ENCODE assay signal across 8 cellular contexts in genomic region chr7:5694221-5694754, GRCh38.
A peak's percentile ranks its signal among the peaks of the same experiment; 100 is the strongest.
DNase-seq lines count a peak whose midpoint lies in the region; ATAC-seq and TF ChIP-seq lines count a peak whose summit lies in the region.

No MANE protein-coding gene starts in this region.

- peak; percentile 40 for ATAC-seq in SK-N-SH treated with all-trans-retinoic acid at 6 μM for 48 hours
- ATAC-seq in HG02763 (IDR thresholded peaks at IDR 0.05; ENCODE audit: unreplicated experiment) = no peak
- ATAC-seq in HG02642 (IDR thresholded peaks at IDR 0.05; ENCODE audit: poor library complexity, unreplicated experiment) = no peak

- DNase-seq in EL = peak; percentile 93
- peak; percentile 82 for DNase-seq in fibroblast of gingiva (ENCODE audit: low read depth)
- DNase-seq in pulmonary artery endothelial cell (ENCODE audit: low read depth, low spot score) = peak; percentile 69
- DNase-seq in NK-92 treated with Interleukin-12 subunit alpha and Interleukin-12 subunit beta, amount 100 ng/mL, for 24 hours (lab: John Stamatoyannopoulos, UW) = no peak
- DNase-seq in cortex of kidney (lab: John Stamatoyannopoulos, UW) = no peak

TF ChIP-seq in SK-N-SH treated with all-trans-retinoic acid at 6 μM for 48 hours, 23 proteins besides CTCF, POLR2A, EP300 and RAD21:
- TF ChIP-seq, protein P1, sequence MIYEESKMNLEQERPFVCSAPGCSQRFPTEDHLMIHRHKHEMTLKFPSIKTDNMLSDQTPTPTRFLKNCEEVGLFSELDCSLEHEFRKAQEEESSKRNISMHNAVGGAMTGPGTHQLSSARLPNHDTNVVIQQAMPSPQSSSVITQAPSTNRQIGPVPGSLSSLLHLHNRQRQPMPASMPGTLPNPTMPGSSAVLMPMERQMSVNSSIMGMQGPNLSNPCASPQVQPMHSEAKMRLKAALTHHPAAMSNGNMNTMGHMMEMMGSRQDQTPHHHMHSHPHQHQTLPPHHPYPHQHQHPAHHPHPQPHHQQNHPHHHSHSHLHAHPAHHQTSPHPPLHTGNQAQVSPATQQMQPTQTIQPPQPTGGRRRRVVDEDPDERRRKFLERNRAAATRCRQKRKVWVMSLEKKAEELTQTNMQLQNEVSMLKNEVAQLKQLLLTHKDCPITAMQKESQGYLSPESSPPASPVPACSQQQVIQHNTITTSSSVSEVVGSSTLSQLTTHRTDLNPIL (CRISPR knock-in tag; IDR thresholded peaks at IDR 0.05; ENCODE audit: low read depth) = no peak
- TF ChIP-seq POU6F1 (CRISPR knock-in tag; IDR thresholded peaks at IDR 0.05; ENCODE audit: borderline replicate concordance, low read depth) = no peak
- no peak for TF ChIP-seq OSR1 (CRISPR knock-in tag; IDR thresholded peaks at IDR 0.05)
- no peak for TF ChIP-seq TOX (CRISPR knock-in tag; IDR thresholded peaks at IDR 0.05; ENCODE audit: borderline replicate concordance)

Comparison
In these comparisons a context has a peak if more than half of its experiments do, and no peak if none do; other contexts are left out.
1. DNase-seq: peak in EL (single experiment), fibroblast of gingiva (single experiment) and pulmonary artery endothelial cell (single experiment); none in NK-92 treated with Interleukin-12 subunit alpha and Interleukin-12 subunit beta, amount 100 ng/mL, for 24 hours (single experiment) and cortex of kidney (single experiment).